Comparison of ENCODE assay signal across 11 cellular contexts in the genomic region with DNA sequence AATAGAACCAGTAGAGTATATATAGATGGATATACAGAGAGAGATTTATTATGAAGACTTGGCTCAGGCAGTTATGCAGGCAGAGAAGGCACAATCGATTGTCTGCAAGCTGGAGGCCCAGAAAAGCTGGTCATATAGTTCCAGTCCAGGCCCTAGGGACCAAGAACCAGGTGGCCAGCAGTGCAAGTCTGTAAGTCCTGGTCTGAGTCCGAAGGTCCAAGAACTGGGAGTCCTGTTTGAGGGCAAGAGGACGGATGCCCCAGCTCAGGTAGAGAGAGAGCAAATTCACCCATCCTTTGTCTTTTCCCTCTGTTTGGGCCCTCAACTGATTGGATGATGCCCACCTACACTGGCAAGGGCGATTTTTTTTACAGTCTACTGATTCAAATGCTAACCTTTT.
"Had no signal": no experiment of that assay in that cellular context is flagged by ENCODE, and none has a peak within 500 bp of the region (broad histone marks: within the 10 kb centered on the region; RNA-seq: fewer than 3 reads in every experiment).

No MANE protein-coding gene starts in this region.

- DNase-seq: GM23248, GOT3, H7, H9, HCEC 1CT, HFFc6 had no signal

- H3K4me2 ChIP-seq: GM23338 had no signal

- H3K4me3 ChIP-seq: GM23248, GM23338, HAP-1 had no signal

- H3K9ac ChIP-seq: GM23248 had no signal

- H3K4me1 ChIP-seq: HAP-1 had no signal

- ATAC-seq: GM23338, HCT116 had no signal

- H3K36me3 ChIP-seq: HAP-1 had no signal

- FAIRE-seq: H1, H54 had no signal

- H2AFZ ChIP-seq: GM23248, GM23338 had no signal

- H3K27ac ChIP-seq: GM23248 had no signal
